ENCODE assay signal across 15 cellular contexts in the genomic region with DNA sequence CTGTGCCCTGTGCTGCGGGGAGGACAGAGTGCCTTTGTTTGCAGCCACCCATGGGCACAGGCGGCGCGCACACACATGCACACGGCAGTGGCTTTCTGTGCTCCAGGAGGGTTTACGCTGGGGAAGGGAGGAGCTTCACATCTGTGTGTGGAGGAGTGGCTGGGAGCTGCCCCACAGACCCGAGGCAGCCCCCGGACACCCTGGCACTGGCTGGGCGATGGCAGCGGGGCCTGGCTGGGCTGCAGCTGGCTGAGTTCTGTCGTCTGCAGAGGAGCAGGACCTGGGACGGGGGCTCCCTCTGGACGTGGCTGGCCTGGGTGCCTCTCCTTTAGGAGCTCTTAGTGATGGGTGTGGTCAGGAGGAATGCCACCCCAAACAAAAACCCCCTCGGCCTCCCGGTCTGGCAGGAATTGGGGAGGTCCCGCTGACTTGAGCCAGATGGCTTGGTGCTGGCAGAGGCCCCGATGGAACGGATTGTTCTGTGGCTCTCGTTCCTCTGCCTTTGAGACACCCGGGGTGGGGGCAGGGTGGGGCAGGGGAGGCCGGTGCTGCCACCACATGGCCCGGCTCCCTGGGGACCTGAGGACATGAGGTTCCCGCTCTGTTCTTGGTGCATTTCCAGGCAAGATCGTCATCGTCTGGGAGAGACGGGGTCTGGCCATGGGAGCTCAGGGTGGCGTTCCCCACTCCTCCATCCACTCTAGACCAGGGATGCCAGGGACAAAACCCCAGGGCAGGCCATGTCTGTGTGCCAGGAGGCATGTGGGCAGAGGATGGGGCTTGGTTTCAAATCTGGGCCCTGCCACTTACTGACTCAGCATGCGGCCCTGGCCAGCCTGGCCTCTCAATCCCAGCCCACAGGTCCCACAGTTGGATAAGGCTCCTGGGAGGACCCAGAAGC.
DNase-seq lines count a peak whose midpoint lies in the region; ATAC-seq, FAIRE-seq and TF ChIP-seq lines count a peak whose summit lies in the region.
"Had no signal": no experiment of that assay in that cellular context is flagged by ENCODE, and none has a peak within 500 bp of the region (broad histone marks: within the 10 kb centered on the region; RNA-seq: fewer than 3 reads in every experiment).

No MANE protein-coding gene starts in this region.

- TF ChIP-seq CTCF in prostate gland (IDR thresholded peaks at IDR 0.05) (no peak), GM20000 (IDR thresholded peaks at IDR 0.05; ENCODE audit: extremely low read depth, missing control alignments) (no peak), smooth muscle cell (IDR thresholded peaks at IDR 0.05; ENCODE audit: borderline replicate concordance, insufficient read depth, poor library complexity, severe bottlenecking) (no peak)

- WGBS in prostate gland: 13% methylated on average over 26 of the region's 28 CpGs
- WGBS in smooth muscle cell (ENCODE audit: low lambda C conversion rate): 91% methylated on average over 28 of the region's 28 CpGs

- H3K27ac ChIP-seq in prostate gland (no peak overlapping the region), smooth muscle cell (ENCODE audit: low read depth) (no peak overlapping the region)
- H3K27ac ChIP-seq: uterus had no signal

- peaks cover 23 to 27% of the 10 kb centered on the region in 2 donors for H3K27me3 Mint-ChIP-seq in effector memory CD8-positive, alpha-beta T cell

- ATAC-seq in effector memory CD8-positive, alpha-beta T cell (replicated peaks): no peak
- ATAC-seq: activated CD8-positive, alpha-beta T cell treated with anti-CD3 and anti-CD28 coated beads for 36 hours had no signal

- H2AFZ ChIP-seq in smooth muscle cell (ENCODE audit: low read depth): no peak overlapping the region

- no peaks in the 10 kb centered on the region for H3K4me1 Mint-ChIP-seq in effector memory CD8-positive, alpha-beta T cell (ENCODE audit: low read depth in 2 of 2)

- peak; percentile 91 for DNase-seq in Ammon's horn (ENCODE audit: low spot score)
- DNase-seq in NCI-H526 (lab: John Stamatoyannopoulos, UW): peak; percentile 70 to 84
- DNase-seq in frontal cortex (ENCODE audit: low spot score in 2 of 2): peak; percentile 68 to 72
- DNase-seq in prostate gland (ENCODE audit: low spot score): peak; percentile 31
- DNase-seq in effector memory CD8-positive, alpha-beta T cell: no peak
- no peak for DNase-seq in NCI-H187 treated with DMSO at 0.1 percent for 48 hours (lab: John Stamatoyannopoulos, UW)
- DNase-seq in GM20000 (ENCODE audit: low spot score): no peak
- DNase-seq in smooth muscle cell (lab: John Stamatoyannopoulos, UW; ENCODE audit: unreplicated experiment): no peak
- DNase-seq: activated CD8-positive, alpha-beta T cell treated with anti-CD3 and anti-CD28 coated beads for 36 hours; activated naive CD4-positive, alpha-beta T cell; NCI-H345; T-helper 9 cell; uterus had no signal

- H3K4me1 ChIP-seq in prostate gland (replicated peaks) (no peaks in the 10 kb centered on the region), smooth muscle cell (ENCODE audit: low read depth) (no peaks in the 10 kb centered on the region)
- H3K4me1 ChIP-seq: uterus had no signal

- H4K20me1 ChIP-seq in smooth muscle cell (ENCODE audit: low read depth): peaks cover 4% of the 10 kb centered on the region

- no peaks in the 10 kb centered on the region for H3K36me3 ChIP-seq in prostate gland
- no peaks in the 10 kb centered on the region for H3K36me3 ChIP-seq in smooth muscle cell (ENCODE audit: low read depth)
- H3K36me3 ChIP-seq: uterus had no signal

- H3K9ac ChIP-seq in smooth muscle cell (ENCODE audit: low read depth): no peak overlapping the region

- intact Hi-C loops in prostate gland (cut with DNase I): no loop called here

- no peaks in the 10 kb centered on the region for H3K79me2 ChIP-seq in smooth muscle cell (ENCODE audit: low read depth)

- no peak overlapping the region for H3K4me2 ChIP-seq in smooth muscle cell

- no peak for FAIRE-seq in frontal cortex (lab: Jason Lieb, UNC)
- FAIRE-seq: islet of Langerhans had no signal

- TF ChIP-seq POLR2A in prostate gland (IDR thresholded peaks at IDR 0.05): no peak

- H3K9me3 ChIP-seq in prostate gland (no peaks in the 10 kb centered on the region), smooth muscle cell (replicated peaks; ENCODE audit: low read depth) (no peaks in the 10 kb centered on the region)
- H3K9me3 ChIP-seq: uterus had no signal

- no peak overlapping the region for H3K4me3 ChIP-seq in prostate gland
- no peak overlapping the region for H3K4me3 ChIP-seq in smooth muscle cell
- H3K4me3 ChIP-seq: coronary artery, uterus had no signal

- no peaks in the 10 kb centered on the region for H3K27me3 ChIP-seq in prostate gland (replicated peaks; ENCODE audit: insufficient read depth)
- no peaks in the 10 kb centered on the region for H3K27me3 ChIP-seq in smooth muscle cell (ENCODE audit: low read depth)
- H3K27me3 ChIP-seq: uterus had no signal

- H3K27ac Mint-ChIP-seq in effector memory CD8-positive, alpha-beta T cell: no peak overlapping the region
- H3K27ac Mint-ChIP-seq: activated CD8-positive, alpha-beta T cell treated with anti-CD3 and anti-CD28 coated beads for 36 hours had no signal

- H3F3A ChIP-seq in smooth muscle cell (ENCODE audit: low read depth): no peaks in the 10 kb centered on the region

- H3K9me3 Mint-ChIP-seq in effector memory CD8-positive, alpha-beta T cell: no peaks in the 10 kb centered on the region
- H3K9me3 Mint-ChIP-seq: activated CD8-positive, alpha-beta T cell treated with anti-CD3 and anti-CD28 coated beads for 36 hours had no signal

- H3K36me3 Mint-ChIP-seq in effector memory CD8-positive, alpha-beta T cell (ENCODE audit: insufficient read depth): no peaks in the 10 kb centered on the region

- H3K4me3 Mint-ChIP-seq in effector memory CD8-positive, alpha-beta T cell: no peak overlapping the region
- H3K4me3 Mint-ChIP-seq: activated CD8-positive, alpha-beta T cell treated with anti-CD3 and anti-CD28 coated beads for 36 hours had no signal

Comparison
In these comparisons a context has a peak if more than half of its experiments do, and no peak if none do; other contexts are left out.
1. DNase-seq: peak in Ammon's horn (single experiment), NCI-H526 (2 of 2), frontal cortex (2 of 2) and prostate gland (single experiment); none in effector memory CD8-positive, alpha-beta T cell (0 of 3), NCI-H187 treated with DMSO at 0.1 percent for 48 hours (single experiment), GM20000 (single experiment) and smooth muscle cell (single experiment).